ENCODE assay signal across 22 cellular contexts in the genomic region with DNA sequence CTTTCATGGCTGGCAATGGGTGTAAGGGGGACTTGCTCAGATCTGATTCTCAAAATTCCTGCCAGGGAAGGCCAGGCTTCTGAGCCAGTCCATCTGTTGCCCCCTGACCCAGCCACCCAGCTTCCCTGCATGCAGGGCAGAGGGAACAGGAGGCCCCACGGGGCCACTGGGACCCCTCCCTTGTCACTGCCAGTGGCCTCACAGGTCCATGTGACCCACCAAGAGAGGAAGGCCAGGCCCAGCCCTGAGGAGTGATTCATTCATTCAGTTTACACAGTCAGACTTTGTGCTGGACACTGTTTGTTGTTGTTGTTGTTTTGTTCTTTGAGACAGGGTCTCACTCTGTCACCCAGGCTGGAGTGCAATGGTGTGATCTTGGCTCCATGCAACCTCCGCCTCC.
"Had no signal": no experiment of that assay in that cellular context is flagged by ENCODE, and none has a peak within 500 bp of the region (broad histone marks: within the 10 kb centered on the region; RNA-seq: fewer than 3 reads in every experiment).

No MANE protein-coding gene starts in this region.

- H3K9me3 ChIP-seq: colonic mucosa, lower lobe of right lung, sigmoid colon, stomach, thoracic aorta, transverse colon had no signal

- H3K4me1 ChIP-seq: colonic mucosa had no signal

- H3K4me3 ChIP-seq: colonic mucosa, lower lobe of right lung, sigmoid colon, skin epidermis, stomach, thoracic aorta, transverse colon had no signal

- DNase-seq: cerebellar nuclear complex; colonic mucosa; dermis blood vessel endothelial cell; effector CD4-positive, alpha-beta T cell; endodermal cell; erythroblast; foreskin melanocyte; hippocampal formation; kidney glomerular epithelial cell; lower lobe of right lung; midbrain; naive B cell; stimulated activated CD4-positive, alpha-beta T cell treated with anti-CD3 and anti-CD28 coated beads, Interleukin-12 subunit alpha, Interleukin-12 subunit beta, amount 100 ng/mL, for 4 hours; stimulated activated naive CD4-positive, alpha-beta T cell; stomach; substantia nigra; transverse colon had no signal

- FAIRE-seq: endothelial cell of umbilical vein, urothelium cell line had no signal

- H3K27ac ChIP-seq: colonic mucosa, lower lobe of right lung, sigmoid colon, skin epidermis, stomach, thoracic aorta, transverse colon had no signal

- ATAC-seq: lower lobe of right lung had no signal

- H3K27me3 ChIP-seq: colonic mucosa, sigmoid colon, stomach, transverse colon had no signal

- H3K36me3 ChIP-seq: colonic mucosa, lower lobe of right lung, sigmoid colon, stomach, thoracic aorta, transverse colon had no signal
